In genomic region chr18:812673-813404, GRCh38 we compare ENCODE assay signal across 8 cellular contexts. TPM values are rescaled to one million over a fixed set of nuclear protein-coding genes. Genes with fewer than 3 reads are reported as not detected.
DNase-seq lines count a peak whose midpoint lies in the region; ATAC-seq, FAIRE-seq and TF ChIP-seq lines count a peak whose summit lies in the region.

No MANE protein-coding gene starts in this region.

- DNase-seq in Calu3: peak; percentile 40
- DNase-seq in HuH-7 (ENCODE audit: low spot score): peak; percentile 42
- DNase-seq in T-helper 1 cell: peak; percentile 20 to 89 (median 58)
- peak; percentile 61 for DNase-seq in amniotic epithelial cell (ENCODE audit: low read depth)
- peak; percentile 54 for DNase-seq in hepatic stellate cell (ENCODE audit: low spot score)
- DNase-seq in sciatic nerve (ENCODE audit: low spot score): peak; percentile 79
- DNase-seq in HTR-8/SVneo (ENCODE audit: insufficient read length, low spot score): no peak

- H3K27ac Mint-ChIP-seq in Calu3 (ENCODE audit: unreplicated experiment): peak overlapping the region; percentile 92

- ATAC-seq in GM21447 (IDR thresholded peaks at IDR 0.05; ENCODE audit: unreplicated experiment) (peak; percentile 41), sciatic nerve (peak; percentile 82)

- CTCF ChIA-PET in Calu3 (lab: Charles Lee): interaction anchor here (0.6 to 1.6 kb wide), 4 partner anchors 18 to 110 kb away, joined by 3 to 4 read pairs (median 3); partner anchors contain the start of gene ENOSF1

- TSS peak; percentile 84 for BruUV-seq in Calu3 (replicated peaks; lab: Mats Ljungman, UMichigan)

- no peaks in the 10 kb centered on the region for H3K9me3 Mint-ChIP-seq in Calu3 (ENCODE audit: low read depth, unreplicated experiment)

- peaks cover 21% of the 10 kb centered on the region for H3K4me1 Mint-ChIP-seq in Calu3 (ENCODE audit: low read depth, unreplicated experiment)

- intact Hi-C loops in Calu3 (cut with micrococcal nuclease; ENCODE audit: unreplicated experiment): no loop called here
- intact Hi-C loops in sciatic nerve (cut with DNase I): no loop called here

- peak overlapping the region; percentile 98 for H3K4me3 Mint-ChIP-seq in Calu3 (ENCODE audit: low read depth, unreplicated experiment)

- no peaks in the 10 kb centered on the region for H3K27me3 Mint-ChIP-seq in Calu3 (ENCODE audit: unreplicated experiment)

- FAIRE-seq in HTR-8/SVneo (lab: Jason Lieb, UNC): no peak

- H3K36me3 Mint-ChIP-seq in Calu3 (ENCODE audit: insufficient read depth, unreplicated experiment): peaks cover 32% of the 10 kb centered on the region

- TF ChIP-seq CTCF in Calu3 (IDR thresholded peaks at IDR 0.05; ENCODE audit: unreplicated experiment): no peak

RNA-seq across cellular contexts. Expression of gene YES1, which starts 0.8 kb away (rescaled TPM):
- total RNA-seq in Calu3 (2022) (58.4 and 61.2 TPM in 2 replicates), sciatic nerve (31.3 TPM)
